In the genomic region with DNA sequence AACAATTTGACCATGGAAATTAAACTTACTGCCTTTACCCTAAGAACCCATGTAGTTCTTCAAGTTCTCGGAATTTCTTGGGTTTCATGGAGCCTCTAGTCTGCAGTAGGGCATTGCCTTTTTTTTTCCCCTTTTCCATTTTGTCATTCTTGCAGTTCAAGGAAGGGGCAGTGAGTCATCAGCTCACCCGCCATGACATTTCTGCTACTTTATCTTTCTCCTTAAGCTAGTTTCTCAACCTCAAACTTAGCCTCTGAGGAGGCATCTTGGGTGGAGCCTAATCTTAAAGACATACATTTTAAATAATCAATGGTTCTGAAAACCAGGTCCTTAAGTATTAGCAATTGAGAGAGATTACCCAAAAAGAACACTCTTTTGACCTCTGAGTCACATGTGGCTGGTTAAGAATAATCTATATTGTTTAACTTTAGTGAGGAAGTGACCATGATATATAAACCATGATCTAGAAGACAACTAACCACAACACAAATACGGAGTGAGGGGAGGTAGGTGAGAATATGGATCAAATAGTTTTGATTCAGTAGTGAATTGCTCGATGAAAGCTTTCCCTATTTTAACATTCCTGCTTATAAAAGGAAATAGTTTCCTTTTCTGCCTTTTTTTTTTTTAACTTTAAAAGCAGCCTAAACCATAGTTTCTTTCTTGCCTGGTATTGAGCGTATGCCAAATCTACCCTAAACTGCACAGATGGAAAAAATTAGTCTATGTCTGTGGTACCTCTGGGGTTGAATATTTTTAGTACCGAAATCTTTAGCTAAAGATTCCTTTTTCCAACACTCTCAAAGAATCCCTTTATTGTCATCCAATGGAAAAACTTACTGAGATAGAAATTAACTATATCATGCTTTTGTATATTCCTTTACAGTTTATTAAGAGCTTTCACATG, we compare ENCODE assay signal across 2 cellular contexts. TPM values are rescaled to one million over a fixed set of nuclear protein-coding genes. Genes with fewer than 3 reads are reported as not detected.
"Had no signal": no experiment of that assay in that cellular context is flagged by ENCODE, and none has a peak within 500 bp of the region (broad histone marks: within the 10 kb centered on the region; RNA-seq: fewer than 3 reads in every experiment).

No MANE protein-coding gene starts in this region.

RNA-seq across cellular contexts. Expression of gene FAM72D, which starts 20.1 kb away (rescaled TPM):
- total RNA-seq: body of pancreas, cardiac septum had no signal
